In the genomic region with DNA sequence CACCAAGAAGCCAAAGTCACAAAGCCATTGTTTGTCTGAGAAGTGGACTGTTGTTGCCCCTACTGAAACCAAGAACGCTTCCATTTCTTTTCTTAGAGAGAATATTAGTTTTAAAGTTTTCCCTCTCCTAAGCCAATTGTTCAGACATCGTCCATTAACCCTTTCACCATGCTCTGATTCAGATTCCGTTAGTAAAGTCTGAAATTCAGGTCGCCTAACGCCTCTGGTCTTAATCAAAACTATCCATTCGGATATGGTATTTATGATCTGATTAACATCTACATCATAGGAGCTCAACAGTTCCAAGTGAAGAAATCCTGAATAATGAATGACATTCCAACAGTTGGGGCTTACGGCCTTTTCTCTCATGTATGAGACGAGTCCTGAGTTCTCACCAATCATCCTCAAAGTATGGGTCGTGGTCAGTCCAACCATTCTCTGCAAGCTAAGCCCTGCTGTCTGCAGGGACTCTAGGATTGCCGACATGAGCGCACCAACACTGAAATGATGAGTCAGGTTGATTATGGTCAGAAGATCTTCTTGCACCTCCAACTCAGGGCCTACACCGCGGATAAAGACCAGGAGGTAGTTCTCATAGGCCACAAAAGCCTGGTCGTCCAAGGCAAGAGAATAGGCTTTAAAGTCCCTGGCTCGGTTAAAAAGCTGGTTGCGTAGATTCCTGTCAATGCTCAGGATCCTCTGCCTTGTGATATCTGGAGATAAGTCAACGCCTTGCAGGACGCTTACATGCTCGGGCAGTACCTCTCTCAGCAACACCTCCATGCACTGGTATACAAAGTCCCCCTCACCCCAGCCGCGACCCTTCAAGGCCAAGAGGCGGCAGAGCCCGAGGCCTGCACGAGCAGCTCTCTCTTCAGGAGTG, we compare ENCODE assay signal across 8 cellular contexts. TPM values are rescaled to one million over a fixed set of nuclear protein-coding genes. Genes with fewer than 3 reads are reported as not detected.
DNase-seq lines count a peak whose midpoint lies in the region; ATAC-seq lines count a peak whose summit lies in the region.

No MANE protein-coding gene starts in this region.

- H3K4me1 Mint-ChIP-seq in activated T-helper 1 cell treated with anti-CD3 and anti-CD28 coated beads, Interleukin-12 subunit alpha, Interleukin-12 subunit beta, Interleukin-2, Interleukin-4 antibody, amounts not matched to agents 30 ng/mL and 10 ng/mL and 1 ng/mL, durations not matched to agents 14 hours and 24 hours and 36 hours (ENCODE audit: low read depth) = peaks cover 47% of the 10 kb centered on the region
- peaks cover 30 to 37% of the 10 kb centered on the region in 2 donors for H3K4me1 Mint-ChIP-seq in natural killer cell treated with Interleukin-12 subunit alpha and Interleukin-12 subunit beta and Interleukin-15 and Interleukin-18, amount 100 ng/mL, for 72 hours (ENCODE audit: low read depth in 2 of 2)

- peaks cover 21% of the 10 kb centered on the region; the same call in 1 of the 2 replicates for H3K4me1 ChIP-seq in iPS-20b (ENCODE audit: insufficient read depth, low read length)
- H3K4me1 ChIP-seq in subcutaneous abdominal adipose tissue (ENCODE audit: control insufficient read depth in 5 of 5, insufficient read depth in 5 of 5, low read length in 5 of 5) = peaks cover 2 to 57% (median 57%) of the 10 kb centered on the region in 5 donors

- peak overlapping the region; percentile 98 for H3K27ac ChIP-seq in iPS-20b (ENCODE audit: low read length)
- H3K27ac ChIP-seq in subcutaneous abdominal adipose tissue (ENCODE audit: low read depth, low read length) = peak overlapping the region; percentile 98

- no peaks in the 10 kb centered on the region for H3K27me3 Mint-ChIP-seq in activated T-helper 1 cell treated with anti-CD3 and anti-CD28 coated beads, Interleukin-12 subunit alpha, Interleukin-12 subunit beta, Interleukin-2, Interleukin-4 antibody, amounts not matched to agents 30 ng/mL and 10 ng/mL and 1 ng/mL, durations not matched to agents 14 hours and 24 hours and 36 hours (ENCODE audit: insufficient read depth)
- no peaks in the 10 kb centered on the region for H3K27me3 Mint-ChIP-seq in natural killer cell treated with Interleukin-12 subunit alpha and Interleukin-12 subunit beta and Interleukin-15 and Interleukin-18, amount 100 ng/mL, for 72 hours

- H3K9me3 Mint-ChIP-seq in activated T-helper 1 cell treated with anti-CD3 and anti-CD28 coated beads, Interleukin-12 subunit alpha, Interleukin-12 subunit beta, Interleukin-2, Interleukin-4 antibody, amounts not matched to agents 30 ng/mL and 10 ng/mL and 1 ng/mL, durations not matched to agents 14 hours and 24 hours and 36 hours = no peaks in the 10 kb centered on the region
- H3K9me3 Mint-ChIP-seq in natural killer cell treated with Interleukin-12 subunit alpha and Interleukin-12 subunit beta and Interleukin-15 and Interleukin-18, amount 100 ng/mL, for 72 hours = no peaks in the 10 kb centered on the region

- peak; percentile 19 for DNase-seq in activated CD8-positive, alpha-beta memory T cell treated with anti-CD3 and anti-CD28 coated beads, Interleukin-2, amount 50 U/mL, for 4 hours
- DNase-seq in activated CD8-positive, alpha-beta memory T cell treated with anti-CD3 and anti-CD28 coated beads for 24 hours = no peak
- peak; percentile 16 for DNase-seq in activated T-helper 1 cell treated with anti-CD3 and anti-CD28 coated beads, Interleukin-12 subunit alpha, Interleukin-12 subunit beta, Interleukin-2, Interleukin-4 antibody, amounts not matched to agents 30 ng/mL and 10 ng/mL and 1 ng/mL, durations not matched to agents 14 hours and 24 hours and 36 hours (ENCODE audit: low spot score)
- no peak for DNase-seq in natural killer cell treated with Interleukin-12 subunit alpha and Interleukin-12 subunit beta and Interleukin-15 and Interleukin-18, amount 100 ng/mL, for 72 hours (ENCODE audit: low spot score)
- no peak for DNase-seq in DMS53 treated with DMSO at 0.1 percent for 48 hours (lab: John Stamatoyannopoulos, UW; ENCODE audit: unreplicated experiment)

- H3K27ac Mint-ChIP-seq in activated T-helper 1 cell treated with anti-CD3 and anti-CD28 coated beads, Interleukin-12 subunit alpha, Interleukin-12 subunit beta, Interleukin-2, Interleukin-4 antibody, amounts not matched to agents 30 ng/mL and 10 ng/mL and 1 ng/mL, durations not matched to agents 14 hours and 24 hours and 36 hours = no peak overlapping the region
- H3K27ac Mint-ChIP-seq in natural killer cell treated with Interleukin-12 subunit alpha and Interleukin-12 subunit beta and Interleukin-15 and Interleukin-18, amount 100 ng/mL, for 72 hours = no peak overlapping the region

- H3K27me3 ChIP-seq in iPS-20b (ENCODE audit: insufficient read depth, low read length) (no peaks in the 10 kb centered on the region), subcutaneous abdominal adipose tissue (ENCODE audit: control insufficient read depth in 5 of 5, insufficient read depth in 4 of 5, low read length in 5 of 5) (no peaks in the 10 kb centered on the region)

- no peak for ATAC-seq in natural killer cell treated with Interleukin-12 subunit alpha and Interleukin-12 subunit beta and Interleukin-15 and Interleukin-18, amount 100 ng/mL, for 72 hours
- no peak for ATAC-seq in GM18517 (IDR thresholded peaks at IDR 0.05; ENCODE audit: unreplicated experiment)

- H3K4me3 ChIP-seq in iPS-20b (ENCODE audit: low read length) (peak overlapping the region; percentile 77), subcutaneous abdominal adipose tissue (ENCODE audit: low read depth in 1 of 5, low read length in 5 of 5) (peak overlapping the region; percentile 84 to 98 (median 89))

- intact Hi-C loops in activated T-helper 1 cell treated with anti-CD3 and anti-CD28 coated beads, Interleukin-12 subunit alpha, Interleukin-12 subunit beta, Interleukin-2, Interleukin-4 antibody, amounts not matched to agents 30 ng/mL and 10 ng/mL and 1 ng/mL, durations not matched to agents 14 hours and 24 hours and 36 hours (cut with micrococcal nuclease) = loop anchor here (1.0 to 2.0 kb wide), 2 partner anchors 21 to 116 kb away; no protein-coding TSS in a partner anchor

- H3K9me3 ChIP-seq in iPS-20b (ENCODE audit: insufficient read depth, low read depth, low read length) (no peaks in the 10 kb centered on the region), subcutaneous abdominal adipose tissue (ENCODE audit: control insufficient read depth in 5 of 5, low read length in 5 of 5) (no peaks in the 10 kb centered on the region)

- H3K4me3 Mint-ChIP-seq in activated T-helper 1 cell treated with anti-CD3 and anti-CD28 coated beads, Interleukin-12 subunit alpha, Interleukin-12 subunit beta, Interleukin-2, Interleukin-4 antibody, amounts not matched to agents 30 ng/mL and 10 ng/mL and 1 ng/mL, durations not matched to agents 14 hours and 24 hours and 36 hours = no peak overlapping the region
- H3K4me3 Mint-ChIP-seq in natural killer cell treated with Interleukin-12 subunit alpha and Interleukin-12 subunit beta and Interleukin-15 and Interleukin-18, amount 100 ng/mL, for 72 hours = no peak overlapping the region

- peaks cover 45% of the 10 kb centered on the region for H3K36me3 Mint-ChIP-seq in activated T-helper 1 cell treated with anti-CD3 and anti-CD28 coated beads, Interleukin-12 subunit alpha, Interleukin-12 subunit beta, Interleukin-2, Interleukin-4 antibody, amounts not matched to agents 30 ng/mL and 10 ng/mL and 1 ng/mL, durations not matched to agents 14 hours and 24 hours and 36 hours (ENCODE audit: low read depth)
- peaks cover 33% of the 10 kb centered on the region for H3K36me3 Mint-ChIP-seq in natural killer cell treated with Interleukin-12 subunit alpha and Interleukin-12 subunit beta and Interleukin-15 and Interleukin-18, amount 100 ng/mL, for 72 hours

- H3K36me3 ChIP-seq in iPS-20b (ENCODE audit: insufficient read depth, low read depth, low read length) (peaks cover 55% of the 10 kb centered on the region), subcutaneous abdominal adipose tissue (ENCODE audit: control insufficient read depth in 5 of 5, insufficient read depth in 5 of 5, low read length in 5 of 5) (peaks cover 9 to 21% (median 15%) of the 10 kb centered on the region in 5 donors)

- H3K9ac ChIP-seq in iPS-20b (ENCODE audit: low read depth, low read length) (peak overlapping the region; percentile 89), subcutaneous abdominal adipose tissue (ENCODE audit: low read length in 5 of 5) (peak overlapping the region; percentile 86 to 97 (median 94))

RNA-seq across cellular contexts. Expression of gene EPM2AIP1, which starts 0.8 kb away (rescaled TPM):
- total RNA-seq in activated T-helper 1 cell treated with anti-CD3 and anti-CD28 coated beads, Interleukin-12 subunit alpha, Interleukin-12 subunit beta, Interleukin-2, Interleukin-4 antibody, amounts not matched to agents 30 ng/mL and 10 ng/mL and 1 ng/mL, durations not matched to agents 14 hours and 24 hours and 36 hours = 17.2 and 18.2 TPM in 2 replicates
- 10 to 100 TPM; 11.4 to 21.2 TPM for total RNA-seq in natural killer cell treated with Interleukin-12 subunit alpha and Interleukin-12 subunit beta and Interleukin-15 and Interleukin-18, amount 100 ng/mL, for 72 hours

RNA-seq across cellular contexts. Expression of gene MLH1, which starts 1.2 kb away (rescaled TPM):
- 63.4 and 65.0 TPM in 2 replicates for total RNA-seq in activated T-helper 1 cell treated with anti-CD3 and anti-CD28 coated beads, Interleukin-12 subunit alpha, Interleukin-12 subunit beta, Interleukin-2, Interleukin-4 antibody, amounts not matched to agents 30 ng/mL and 10 ng/mL and 1 ng/mL, durations not matched to agents 14 hours and 24 hours and 36 hours
- 10 to 100 TPM; 52.8 to 69.5 TPM for total RNA-seq in natural killer cell treated with Interleukin-12 subunit alpha and Interleukin-12 subunit beta and Interleukin-15 and Interleukin-18, amount 100 ng/mL, for 72 hours

RNA-seq across cellular contexts. Expression of gene TRANK1, which starts 47.3 kb away (rescaled TPM):
- total RNA-seq in activated T-helper 1 cell treated with anti-CD3 and anti-CD28 coated beads, Interleukin-12 subunit alpha, Interleukin-12 subunit beta, Interleukin-2, Interleukin-4 antibody, amounts not matched to agents 30 ng/mL and 10 ng/mL and 1 ng/mL, durations not matched to agents 14 hours and 24 hours and 36 hours = 2.3 and 3.4 TPM in 2 replicates
- total RNA-seq in natural killer cell treated with Interleukin-12 subunit alpha and Interleukin-12 subunit beta and Interleukin-15 and Interleukin-18, amount 100 ng/mL, for 72 hours = 10 to 100 TPM; 10.0 to 11.5 TPM

Comparison
In these comparisons a context has a peak if more than half of its experiments do, and no peak if none do; other contexts are left out.
1. DNase-seq: peak in activated CD8-positive, alpha-beta memory T cell treated with anti-CD3 and anti-CD28 coated beads, Interleukin-2, amount 50 U/mL, for 4 hours (single experiment) and activated T-helper 1 cell treated with anti-CD3 and anti-CD28 coated beads, Interleukin-12 subunit alpha, Interleukin-12 subunit beta, Interleukin-2, Interleukin-4 antibody, amounts not matched to agents 30 ng/mL and 10 ng/mL and 1 ng/mL, durations not matched to agents 14 hours and 24 hours and 36 hours (single experiment); none in activated CD8-positive, alpha-beta memory T cell treated with anti-CD3 and anti-CD28 coated beads for 24 hours (single experiment), natural killer cell treated with Interleukin-12 subunit alpha and Interleukin-12 subunit beta and Interleukin-15 and Interleukin-18, amount 100 ng/mL, for 72 hours (single experiment) and DMS53 treated with DMSO at 0.1 percent for 48 hours (single experiment).